ENCODE assay signal across 35 cellular contexts in genomic region chr4:80986021-80986420, GRCh38. TPM values are rescaled to one million over a fixed set of nuclear protein-coding genes. Genes with fewer than 3 reads are reported as not detected.
DNase-seq lines count a peak whose midpoint lies in the region; ATAC-seq and TF ChIP-seq lines count a peak whose summit lies in the region.
"Had no signal": no experiment of that assay in that cellular context is flagged by ENCODE, and none has a peak within 500 bp of the region (broad histone marks: within the 10 kb centered on the region; RNA-seq: fewer than 3 reads in every experiment).

No MANE protein-coding gene starts in this region.

- peaks cover 33% of the 10 kb centered on the region for H3K4me1 ChIP-seq in DOHH2 (ENCODE audit: control insufficient read depth, low read length)
- H3K4me1 ChIP-seq in SK-N-SH (ENCODE audit: control insufficient read depth in 1 of 2, insufficient read depth in 2 of 2, low read depth in 1 of 2, low read length in 1 of 2) = no peaks in the 10 kb centered on the region
- H3K4me1 ChIP-seq: A549, BE2C, Caco-2 had no signal

- H3K4me3 ChIP-seq in DOHH2 (ENCODE audit: low read length) (no peak overlapping the region), retinal pigment epithelial cell (ENCODE audit: low read length) (no peak overlapping the region), SK-N-SH (ENCODE audit: low read depth in 2 of 2, low read length in 1 of 2) (no peak overlapping the region)
- H3K4me3 ChIP-seq: A549; BLaER1; BLaER1 treated with 17β-estradiol and CSF1 and Interleukin-3, amounts not matched to agents 10 nM and 100 nM had no signal

- no peak overlapping the region for H3K4me3 Mint-ChIP-seq in activated naive CD4-positive, alpha-beta T cell treated with anti-CD3 and anti-CD28 coated beads, Interleukin-2, amount 50 U/mL, for 24 hours
- H3K4me3 Mint-ChIP-seq: B cell; CD14-positive monocyte; CD4-positive, alpha-beta memory T cell; CD4-positive, alpha-beta T cell; CD4-positive, CD25-positive, alpha-beta regulatory T cell; CD8-positive, alpha-beta memory T cell; CD8-positive, alpha-beta T cell had no signal

- H3K27me3 ChIP-seq in DOHH2 (ENCODE audit: control insufficient read depth, low read length) (no peaks in the 10 kb centered on the region), SK-N-SH (ENCODE audit: insufficient read depth) (no peaks in the 10 kb centered on the region)
- H3K27me3 ChIP-seq: BE2C; BLaER1; BLaER1 treated with 17β-estradiol and CSF1 and Interleukin-3, amounts not matched to agents 10 nM and 100 nM had no signal

- H3K4me1 Mint-ChIP-seq in activated naive CD4-positive, alpha-beta T cell treated with anti-CD3 and anti-CD28 coated beads, Interleukin-2, amount 50 U/mL, for 24 hours = peaks cover 5% of the 10 kb centered on the region
- H3K4me1 Mint-ChIP-seq: CD14-positive monocyte had no signal

- H3K79me2 ChIP-seq in DOHH2 (ENCODE audit: control insufficient read depth, low read length) (no peaks in the 10 kb centered on the region), SK-N-SH (ENCODE audit: insufficient read depth) (no peaks in the 10 kb centered on the region)

- ATAC-seq in HG03439 (IDR thresholded peaks at IDR 0.05; ENCODE audit: unreplicated experiment) = no peak
- no peak for ATAC-seq in GM18909 (IDR thresholded peaks at IDR 0.05; ENCODE audit: poor library complexity, unreplicated experiment)
- ATAC-seq: A549; CD8-positive, alpha-beta T cell had no signal

- POLR2A ChIA-PET in SK-N-SH (lab: Yijun Ruan, JAX) = no interaction called here

- peak overlapping the region; percentile 61 for H3K27ac Mint-ChIP-seq in activated naive CD4-positive, alpha-beta T cell treated with anti-CD3 and anti-CD28 coated beads, Interleukin-2, amount 50 U/mL, for 24 hours
- H3K27ac Mint-ChIP-seq: B cell; CD14-positive monocyte; CD4-positive, alpha-beta memory T cell; CD4-positive, alpha-beta T cell; CD4-positive, CD25-positive, alpha-beta regulatory T cell; CD8-positive, alpha-beta memory T cell; CD8-positive, alpha-beta T cell had no signal

- peaks cover 12% of the 10 kb centered on the region for H3K36me3 ChIP-seq in DOHH2 (ENCODE audit: control insufficient read depth, low read length)
- H3K36me3 ChIP-seq in SK-N-SH (replicated peaks in 1 of 2; ENCODE audit: control insufficient read depth in 1 of 2, insufficient read depth in 2 of 2, low read length in 1 of 2) = no peaks in the 10 kb centered on the region
- H3K36me3 ChIP-seq: BE2C; BLaER1; BLaER1 treated with 17β-estradiol and CSF1 and Interleukin-3, amounts not matched to agents 10 nM and 100 nM had no signal

- TF ChIP-seq RAD21 in SK-N-SH (IDR thresholded peaks at IDR 0.05; ENCODE audit: low read length) = no peak

- no peak for TF ChIP-seq CTCF in DOHH2 (IDR thresholded peaks at IDR 0.05; ENCODE audit: low read depth, low read length, poor library complexity, severe bottlenecking)
- no peak for TF ChIP-seq CTCF in retinal pigment epithelial cell (conservative IDR thresholded peaks at IDR 0.05; ENCODE audit: low read depth, low read length)
- no peak for TF ChIP-seq CTCF in SK-N-SH (IDR thresholded peaks at IDR 0.05)

- no peaks in the 10 kb centered on the region for H3K9me3 Mint-ChIP-seq in activated naive CD4-positive, alpha-beta T cell treated with anti-CD3 and anti-CD28 coated beads, Interleukin-2, amount 50 U/mL, for 24 hours
- H3K9me3 Mint-ChIP-seq: CD4-positive, alpha-beta memory T cell; CD4-positive, alpha-beta T cell; CD8-positive, alpha-beta memory T cell had no signal

- peaks cover 19% of the 10 kb centered on the region for H3K9me3 ChIP-seq in DOHH2 (ENCODE audit: control insufficient read depth, insufficient read depth, low read length)
- no peaks in the 10 kb centered on the region for H3K9me3 ChIP-seq in SK-N-SH
- H3K9me3 ChIP-seq: A549, BE2C, BLaER1, Caco-2 had no signal

- CTCF ChIA-PET in SK-N-SH (lab: Yijun Ruan, JAX) = interaction anchor here (2.0 kb wide), 1 partner anchor 623 kb away, joined by 5 read pairs; no protein-coding TSS in a partner anchor

- no peak for TF ChIP-seq EP300 in SK-N-SH (IDR thresholded peaks at IDR 0.05; ENCODE audit: borderline replicate concordance in 1 of 2, low read depth in 1 of 2, low read length in 1 of 2)

- H3K4me2 ChIP-seq in DOHH2 (ENCODE audit: low read length) = 0 out of 2 replicates have a peak overlapping the region, but pooled peaks have one; percentile 19
- no peak overlapping the region for H3K4me2 ChIP-seq in SK-N-SH
- H3K4me2 ChIP-seq: A549; BLaER1; BLaER1 treated with 17β-estradiol and CSF1 and Interleukin-3, amounts not matched to agents 10 nM and 100 nM had no signal

- no peak overlapping the region for H2AFZ ChIP-seq in SK-N-SH (ENCODE audit: low read depth)

- H4K20me1 ChIP-seq in DOHH2 (ENCODE audit: control insufficient read depth, insufficient read depth, low read depth, low read length) = no peaks in the 10 kb centered on the region
- H4K20me1 ChIP-seq in SK-N-SH (ENCODE audit: insufficient read depth) = no peaks in the 10 kb centered on the region
- H4K20me1 ChIP-seq: BLaER1; BLaER1 treated with 17β-estradiol and CSF1 and Interleukin-3, amounts not matched to agents 10 nM and 100 nM had no signal

- no peak for DNase-seq in activated naive CD4-positive, alpha-beta T cell treated with anti-CD3 and anti-CD28 coated beads, Interleukin-2, amount 50 U/mL, for 16 hours
- DNase-seq in retina = peak; percentile 55
- peak; percentile 52 for DNase-seq in retinal pigment epithelial cell (ENCODE audit: low read depth)
- no peak for DNase-seq in SK-N-SH
- DNase-seq: 8988T; ACHN; AML-193; BE2C; C1 segment of cervical spinal cord; Caco-2; Calu3; CD4-positive, alpha-beta memory T cell; CD4-positive, alpha-beta T cell; CD4-positive, CD25-positive, alpha-beta regulatory T cell; CD8-positive, alpha-beta memory T cell; CD8-positive, alpha-beta T cell; COR-L47; DMS 273 treated with DMSO at 0.1 percent for 48 hours; DMS153; DMS53; DMS79; DMS79 treated with DMSO at 0.1 percent for 48 hours; DND-41; EL had no signal

- H3K9ac ChIP-seq in SK-N-SH = no peak overlapping the region
- H3K9ac ChIP-seq: BLaER1; BLaER1 treated with 17β-estradiol and CSF1 and Interleukin-3, amounts not matched to agents 10 nM and 100 nM had no signal

- peaks cover 4% of the 10 kb centered on the region for H3K27me3 Mint-ChIP-seq in activated naive CD4-positive, alpha-beta T cell treated with anti-CD3 and anti-CD28 coated beads, Interleukin-2, amount 50 U/mL, for 24 hours
- H3K27me3 Mint-ChIP-seq: B cell had no signal

- H3F3A ChIP-seq in DOHH2 (ENCODE audit: control insufficient read depth, insufficient read depth) (peaks cover 4% of the 10 kb centered on the region; the same call in 1 of the 2 replicates), SK-N-SH (replicated peaks; ENCODE audit: insufficient read depth) (no peaks in the 10 kb centered on the region)

- H3K9me2 ChIP-seq in DOHH2 (replicated peaks; ENCODE audit: control insufficient read depth, low read length) = no peaks in the 10 kb centered on the region
- no peaks in the 10 kb centered on the region for H3K9me2 ChIP-seq in SK-N-SH

- H3K27ac ChIP-seq in DOHH2 (ENCODE audit: low read depth, low read length) (peak overlapping the region; percentile 53), SK-N-SH (ENCODE audit: low read depth in 2 of 2, low read length in 1 of 2) (no peak overlapping the region)
- H3K27ac ChIP-seq: 22Rv1; A549; BLaER1; BLaER1 treated with 17β-estradiol and CSF1 and Interleukin-3, amounts not matched to agents 10 nM and 100 nM; C4-2B had no signal

- H3K36me3 Mint-ChIP-seq in activated naive CD4-positive, alpha-beta T cell treated with anti-CD3 and anti-CD28 coated beads, Interleukin-2, amount 50 U/mL, for 24 hours = no peaks in the 10 kb centered on the region
- H3K36me3 Mint-ChIP-seq: CD14-positive monocyte; CD4-positive, alpha-beta memory T cell; CD4-positive, CD25-positive, alpha-beta regulatory T cell; CD8-positive, alpha-beta memory T cell; CD8-positive, alpha-beta T cell had no signal

TF ChIP-seq in SK-N-SH, 30 proteins besides CTCF, POLR2A, EP300 and RAD21 (continues in another document):
- TF ChIP-seq USF1 (IDR thresholded peaks at IDR 0.05; ENCODE audit: borderline replicate concordance, low read depth) (no peak), TEAD4 (IDR thresholded peaks at IDR 0.05; ENCODE audit: borderline replicate concordance, insufficient read depth) (no peak), RCOR1 (IDR thresholded peaks at IDR 0.05; ENCODE audit: low read length) (no peak), SIN3A (IDR thresholded peaks at IDR 0.05; ENCODE audit: borderline replicate concordance, low read depth, low read length) (no peak), NFIC (IDR thresholded peaks at IDR 0.05; ENCODE audit: borderline replicate concordance) (no peak), FOSL2 (IDR thresholded peaks at IDR 0.05; ENCODE audit: borderline replicate concordance, low read depth) (no peak), ZBTB33 (IDR thresholded peaks at IDR 0.05; ENCODE audit: borderline replicate concordance, low read depth) (no peak), GABPA (IDR thresholded peaks at IDR 0.05; ENCODE audit: low read depth) (no peak), MAX (IDR thresholded peaks at IDR 0.05; ENCODE audit: low read depth) (no peak)

RNA-seq across cellular contexts. Expression of gene BMP3, which starts 44.5 kb away (rescaled TPM):
- polyA plus RNA-seq in SK-N-SH (2012; rRNA removed) = 0.12 and 0.13 TPM in 2 replicates
- polyA plus RNA-seq in SK-N-SH (2012; cell fraction: cytosol; rRNA removed) = 0.04 and 0.08 TPM in 2 replicates
- polyA plus RNA-seq in SK-N-SH (2012; cell fraction: nucleus; rRNA removed) = 0.29 and 0.74 TPM in 2 replicates
- polyA plus RNA-seq: A549; CD14-positive monocyte; CD4-positive, alpha-beta memory T cell; CD4-positive, CD25-positive, alpha-beta regulatory T cell; CD8-positive, alpha-beta memory T cell had no signal

Comparison
In these comparisons a context has a peak if more than half of its experiments do, and no peak if none do; other contexts are left out.
1. DNase-seq: peak in retina (single experiment) and retinal pigment epithelial cell (single experiment); none in activated naive CD4-positive, alpha-beta T cell treated with anti-CD3 and anti-CD28 coated beads, Interleukin-2, amount 50 U/mL, for 16 hours (single experiment) and SK-N-SH (single experiment).